Comparison of ENCODE assay signal across 8 cellular contexts in genomic region chr17:82876602-82877391, GRCh38. TPM values are rescaled to one million over a fixed set of nuclear protein-coding genes. Genes with fewer than 3 reads are reported as not detected.
DNase-seq lines count a peak whose midpoint lies in the region; ATAC-seq and TF ChIP-seq lines count a peak whose summit lies in the region.

No MANE protein-coding gene starts in this region.

- no peak for ATAC-seq in GM18873 (IDR thresholded peaks at IDR 0.05; ENCODE audit: low FRiP score, unreplicated experiment)
- ATAC-seq in HG03571 (IDR thresholded peaks at IDR 0.05; ENCODE audit: unreplicated experiment): no peak

- H3K4me1 ChIP-seq in testis: peaks cover 17% of the 10 kb centered on the region

- no peaks in the 10 kb centered on the region for H3K36me3 ChIP-seq in testis (ENCODE audit: low read depth, missing control alignments)

- no peaks in the 10 kb centered on the region for H3K27me3 ChIP-seq in testis

- H3K4me3 ChIP-seq in lower leg skin (ENCODE audit: low read depth, poor library complexity, severe bottlenecking) (no peak overlapping the region), testis (no peak overlapping the region)

- 20 to 35% methylated on average over 15 of the region's 15 CpGs for WGBS in lower leg skin, 2 donors
- 48 to 56% methylated on average over 15 of the region's 15 CpGs for WGBS in testis, 2 donors

- TF ChIP-seq CTCF in lower leg skin (IDR thresholded peaks at IDR 0.05) (no peak), testis (IDR thresholded peaks at IDR 0.05) (peak in 2 of 3 experiments; percentile 15 to 25)

- TF ChIP-seq POLR2A in lower leg skin (IDR thresholded peaks at IDR 0.05) (no peak), testis (IDR thresholded peaks at IDR 0.05) (no peak)

- intact Hi-C loops in lower leg skin (cut with DNase I; ENCODE audit: low total_unique reads): no loop called here
- intact Hi-C loops in testis (cut with DNase I; ENCODE audit: low total_unique reads): no loop called here

- H3K9me3 ChIP-seq in testis: no peaks in the 10 kb centered on the region

- DNase-seq in EH (ENCODE audit: low read depth) (peak; percentile 63), NCI-H510A (lab: John Stamatoyannopoulos, UW) (peak; percentile 82), dermis blood vessel endothelial cell (peak; percentile 85), lower leg skin (ENCODE audit: low spot score in 2 of 2) (peak; percentile 82 to 94), testis (peak; percentile 75), NOMO-1 treated with DMSO at 0.1 percent for 48 hours (lab: John Stamatoyannopoulos, UW; ENCODE audit: unreplicated experiment) (no peak)

- H3K27ac ChIP-seq in testis: peak overlapping the region in 1 of 2 donors; percentile 73

RNA-seq across cellular contexts. Expression of gene ZNF750, which starts 37.0 kb away (rescaled TPM):
- total RNA-seq in dermis blood vessel endothelial cell (0.05 TPM in 1 of 2 replicates, not detected in the other), lower leg skin (100 to 1,000 TPM; 202 to 426 (median 294) TPM), testis (under 1 TPM; 0.50 to 0.63 TPM)
- 0.21 TPM for polyA plus RNA-seq in testis (ENCODE audit: insufficient read depth, low read depth, low replicate concordance)

Comparison
In these comparisons a context has a peak if more than half of its experiments do, and no peak if none do; other contexts are left out.
1. CTCF ChIP-seq: peak in testis (2 of 3); none in lower leg skin (0 of 3).
2. RNA of gene ZNF750, which starts 37.0 kb away (total RNA-seq): 202 to 426 TPM in lower leg skin; 0.50 to 0.63 TPM in testis and 0.05 TPM in dermis blood vessel endothelial cell; every median in the first group is over 100 times any median in the second.